Comparison of ENCODE assay signal across 29 cellular contexts in the genomic region with DNA sequence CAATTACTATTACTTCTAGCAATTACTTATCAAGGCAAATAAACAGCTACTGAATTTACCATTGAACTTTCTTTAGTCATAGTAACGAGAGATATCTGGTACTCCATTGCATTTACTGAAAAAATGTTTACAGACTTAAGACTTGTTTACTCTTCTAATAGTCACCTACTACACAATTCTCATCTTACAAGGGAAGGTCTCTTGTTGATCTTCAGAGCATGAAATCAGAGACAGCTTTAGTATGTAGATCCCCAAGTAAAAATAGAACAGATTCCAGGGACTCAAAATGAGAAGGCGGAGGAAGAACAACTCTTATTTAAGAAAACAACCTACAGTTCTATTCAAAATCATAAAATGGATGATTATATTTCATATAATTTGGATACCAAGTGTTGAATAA. TPM values are rescaled to one million over a fixed set of nuclear protein-coding genes. Genes with fewer than 3 reads are reported as not detected.
A peak's percentile ranks its signal among the peaks of the same experiment; 100 is the strongest.
DNase-seq lines count a peak whose midpoint lies in the region; ATAC-seq and TF ChIP-seq lines count a peak whose summit lies in the region.
"Had no signal": no experiment of that assay in that cellular context is flagged by ENCODE, and none has a peak within 500 bp of the region (broad histone marks: within the 10 kb centered on the region; RNA-seq: fewer than 3 reads in every experiment).

No MANE protein-coding gene starts in this region.

- H3K9ac ChIP-seq in PC-3 (ENCODE audit: low read length) (no peak overlapping the region), endodermal cell (ENCODE audit: extremely low read depth, low read length, poor library complexity, severe bottlenecking) (no peak overlapping the region)

- no peak for TF ChIP-seq POLR2A in Peyer's patch (IDR thresholded peaks at IDR 0.05)

- H3K9me3 ChIP-seq in heart right ventricle (no peaks in the 10 kb centered on the region), PC-3 (ENCODE audit: low read length) (no peaks in the 10 kb centered on the region), endodermal cell (ENCODE audit: control insufficient read depth, low read length) (no peaks in the 10 kb centered on the region), Peyer's patch (no peaks in the 10 kb centered on the region)
- H3K9me3 ChIP-seq: gastroesophageal sphincter, thoracic aorta had no signal

- no peaks in the 10 kb centered on the region for H3K27me3 ChIP-seq in heart right ventricle
- H3K27me3 ChIP-seq in PC-3 (ENCODE audit: low read length) = no peaks in the 10 kb centered on the region
- H3K27me3 ChIP-seq in endodermal cell (ENCODE audit: control insufficient read depth, insufficient read depth, low read length, poor library complexity, severe bottlenecking) = no peaks in the 10 kb centered on the region
- H3K27me3 ChIP-seq in Peyer's patch = no peaks in the 10 kb centered on the region
- H3K27me3 ChIP-seq: gastroesophageal sphincter had no signal

- no peaks in the 10 kb centered on the region for H3F3A ChIP-seq in PC-3 (ENCODE audit: low read length, unreplicated experiment)

- no peak overlapping the region for H3K4me3 Mint-ChIP-seq in endodermal cell
- H3K4me3 Mint-ChIP-seq in type B pancreatic cell = no peak overlapping the region
- H3K4me3 Mint-ChIP-seq: activated CD4-positive, alpha-beta memory T cell treated with anti-CD3 and anti-CD28 coated beads for 36 hours; activated T-helper 17 cell treated with anti-CD3 and anti-CD28 coated beads, Interleukin-2, amount 50 U/mL, for 72 hours; dendritic cell treated with granulocyte-macrophage colony-stimulating factor and Interleukin-4, amounts not matched to agents 40 ng/mL and 50 ng/mL, for 4 days; naive B cell; stimulated activated naive CD8-positive, alpha-beta T cell treated with anti-CD3 and anti-CD28 coated beads, Interleukin-15, Interleukin-2, amounts not matched to agents 100 ng/mL and 50 ng/mL, for 24 hours; T-cell had no signal

- H3K9me3 Mint-ChIP-seq in endodermal cell (no peaks in the 10 kb centered on the region), type B pancreatic cell (no peaks in the 10 kb centered on the region)
- H3K9me3 Mint-ChIP-seq: activated CD4-positive, alpha-beta memory T cell treated with anti-CD3 and anti-CD28 coated beads for 36 hours; activated T-helper 17 cell treated with anti-CD3 and anti-CD28 coated beads, Interleukin-2, amount 50 U/mL, for 72 hours; dendritic cell treated with granulocyte-macrophage colony-stimulating factor and Interleukin-4, amounts not matched to agents 40 ng/mL and 50 ng/mL, for 4 days; naive B cell; stimulated activated naive CD8-positive, alpha-beta T cell treated with anti-CD3 and anti-CD28 coated beads, Interleukin-15, Interleukin-2, amounts not matched to agents 100 ng/mL and 50 ng/mL, for 24 hours; T-cell had no signal

- H3K4me1 Mint-ChIP-seq in endodermal cell = peaks cover 11% of the 10 kb centered on the region
- peaks cover 14% of the 10 kb centered on the region for H3K4me1 Mint-ChIP-seq in type B pancreatic cell (ENCODE audit: unreplicated experiment)

- no peak overlapping the region for H3K4me3 ChIP-seq in heart right ventricle
- no peak overlapping the region for H3K4me3 ChIP-seq in PC-3 (ENCODE audit: low read length)
- peak overlapping the region; percentile 1 for H3K4me3 ChIP-seq in endodermal cell (ENCODE audit: low read length)
- H3K4me3 ChIP-seq in Peyer's patch = no peak overlapping the region
- H3K4me3 ChIP-seq: gastroesophageal sphincter, skin epidermis, thoracic aorta had no signal

- H3K27ac ChIP-seq in heart right ventricle (peak overlapping the region in 6 of 10 donors; percentile 0 to 60 (median 39)), PC-3 (ENCODE audit: low read length) (peak overlapping the region; percentile 48), endodermal cell (ENCODE audit: low read depth, low read length) (no peak overlapping the region), Peyer's patch (no peak overlapping the region)
- H3K27ac ChIP-seq: gastroesophageal sphincter, skin epidermis, thoracic aorta had no signal

- H3K27ac Mint-ChIP-seq in endodermal cell (peak overlapping the region; percentile 6), type B pancreatic cell (peak overlapping the region; percentile 39)
- H3K27ac Mint-ChIP-seq: activated CD4-positive, alpha-beta memory T cell treated with anti-CD3 and anti-CD28 coated beads for 36 hours; activated T-helper 17 cell treated with anti-CD3 and anti-CD28 coated beads, Interleukin-2, amount 50 U/mL, for 72 hours; dendritic cell treated with granulocyte-macrophage colony-stimulating factor and Interleukin-4, amounts not matched to agents 40 ng/mL and 50 ng/mL, for 4 days; stimulated activated naive CD8-positive, alpha-beta T cell treated with anti-CD3 and anti-CD28 coated beads, Interleukin-15, Interleukin-2, amounts not matched to agents 100 ng/mL and 50 ng/mL, for 24 hours; T-cell had no signal

- no peaks in the 10 kb centered on the region for H3K36me3 ChIP-seq in heart right ventricle
- H3K36me3 ChIP-seq in PC-3 (ENCODE audit: low read depth, low read length) = no peaks in the 10 kb centered on the region
- peaks cover 22% of the 10 kb centered on the region for H3K36me3 ChIP-seq in endodermal cell (ENCODE audit: control insufficient read depth, insufficient read depth, low read length)
- no peaks in the 10 kb centered on the region for H3K36me3 ChIP-seq in Peyer's patch
- H3K36me3 ChIP-seq: gastroesophageal sphincter, thoracic aorta had no signal

- ATAC-seq in heart right ventricle = peak in 1 of 8 donors; percentile 50
- no peak for ATAC-seq in Right ventricle myocardium inferior
- ATAC-seq in PC-3 = peak; percentile 76
- ATAC-seq in GM18502 (IDR thresholded peaks at IDR 0.05; ENCODE audit: poor library complexity, unreplicated experiment) = no peak
- ATAC-seq: activated T-helper 17 cell treated with anti-CD3 and anti-CD28 coated beads, Interleukin-2, amount 50 U/mL, for 72 hours; gastroesophageal sphincter; left lobe of liver; T-cell had no signal

- CTCF ChIA-PET in PC-3 (lab: Charles Lee) = no interaction called here

- peaks cover 96% of the 10 kb centered on the region for H3K79me2 ChIP-seq in PC-3 (ENCODE audit: low read length)

- DNase-seq in heart right ventricle = no peak
- DNase-seq in Right ventricle myocardium inferior (ENCODE audit: missing footprints) = no peak
- DNase-seq in PC-3 = peak; percentile 49
- no peak for DNase-seq in endodermal cell
- no peak for DNase-seq in type B pancreatic cell (ENCODE audit: extremely low spot score, unreplicated experiment)
- no peak for DNase-seq in NCI-H1417 treated with DMSO at 0.1 percent for 48 hours (lab: John Stamatoyannopoulos, UW)
- DNase-seq in Peyer's patch = no peak
- DNase-seq: activated CD4-positive, alpha-beta memory T cell treated with anti-CD3 and anti-CD28 coated beads for 36 hours; activated naive CD4-positive, alpha-beta T cell treated with anti-CD3 and anti-CD28 coated beads, Interleukin-2, amount 50 U/mL, for 16 hours; GF-D8; KBM-7; mesendoderm; MM.1S; naive B cell; NCI-H1436 treated with DMSO at 0.1 percent for 48 hours; NCI-H2107; NCI-H446 treated with DMSO at 0.1 percent for 48 hours; NCI-H82; occipital lobe; SHP77 treated with DMSO at 0.1 percent for 48 hours; T-cell had no signal

- WGBS in heart right ventricle, 2 donors = 45 to 60% methylated on average over 2 of the region's 2 CpGs
- 100% methylated on average over 1 to 2 of the region's 2 CpGs for WGBS in endodermal cell (ENCODE audit: insufficient coverage in 1 of 2, insufficient read length in 1 of 2), 2 experiments

- H4K20me1 ChIP-seq in PC-3 (ENCODE audit: low read length) = peaks cover 38% of the 10 kb centered on the region

- peaks cover 7% of the 10 kb centered on the region for H3K36me3 Mint-ChIP-seq in endodermal cell (ENCODE audit: low read depth)
- no peaks in the 10 kb centered on the region for H3K36me3 Mint-ChIP-seq in type B pancreatic cell
- H3K36me3 Mint-ChIP-seq: activated CD4-positive, alpha-beta memory T cell treated with anti-CD3 and anti-CD28 coated beads for 36 hours; naive B cell; T-cell had no signal

- no peak for TF ChIP-seq CTCF in heart right ventricle (IDR thresholded peaks at IDR 0.05)
- TF ChIP-seq CTCF in PC-3 (conservative IDR thresholded peaks at IDR 0.05; ENCODE audit: low read depth, low read length) = no peak
- TF ChIP-seq CTCF in endodermal cell (conservative IDR thresholded peaks at IDR 0.05) = no peak
- TF ChIP-seq CTCF in type B pancreatic cell (conservative IDR thresholded peaks at IDR 0.05) = no peak
- TF ChIP-seq CTCF in Peyer's patch (IDR thresholded peaks at IDR 0.05) = no peak

- POLR2A ChIA-PET in PC-3 (lab: Charles Lee; ENCODE audit: unreplicated experiment) = no interaction called here

- H3K9me2 ChIP-seq in PC-3 (replicated peaks; ENCODE audit: low read length) = no peaks in the 10 kb centered on the region

- BruUV-seq in PC-3 (replicated peaks; lab: Mats Ljungman, UMichigan) = no TSS peak

- peak overlapping the region; percentile 23 for H3K4me2 ChIP-seq in PC-3 (ENCODE audit: low read length)

- intact Hi-C loops in heart right ventricle (cut with DNase I) = no loop called here
- intact Hi-C loops in Right ventricle myocardium inferior (cut with DNase I) = no loop called here
- intact Hi-C loops in PC-3 (cut with micrococcal nuclease) = no loop called here

- peaks cover 0 to 70% (median 53%) of the 10 kb centered on the region in 9 donors for H3K4me1 ChIP-seq in heart right ventricle
- H3K4me1 ChIP-seq in PC-3 (ENCODE audit: insufficient read depth, low read length) = peaks cover 18% of the 10 kb centered on the region
- peaks cover 5% of the 10 kb centered on the region for H3K4me1 ChIP-seq in endodermal cell (ENCODE audit: control insufficient read depth, insufficient read depth, low read length)
- H3K4me1 ChIP-seq in Peyer's patch = peaks cover 0 to 10% (median 4%) of the 10 kb centered on the region in 4 donors

- H3K27me3 Mint-ChIP-seq in endodermal cell (ENCODE audit: insufficient read depth) (no peaks in the 10 kb centered on the region), type B pancreatic cell (no peaks in the 10 kb centered on the region)
- H3K27me3 Mint-ChIP-seq: activated CD4-positive, alpha-beta memory T cell treated with anti-CD3 and anti-CD28 coated beads for 36 hours; activated T-helper 17 cell treated with anti-CD3 and anti-CD28 coated beads, Interleukin-2, amount 50 U/mL, for 72 hours; dendritic cell treated with granulocyte-macrophage colony-stimulating factor and Interleukin-4, amounts not matched to agents 40 ng/mL and 50 ng/mL, for 4 days; naive B cell; stimulated activated naive CD8-positive, alpha-beta T cell treated with anti-CD3 and anti-CD28 coated beads, Interleukin-15, Interleukin-2, amounts not matched to agents 100 ng/mL and 50 ng/mL, for 24 hours; T-cell had no signal

- H2AFZ ChIP-seq in PC-3 (ENCODE audit: low read length) = no peak overlapping the region

RNA-seq across cellular contexts. Expression of gene UBE2G1, which starts 20.9 kb away (rescaled TPM):
- total RNA-seq in heart right ventricle (100 to 1,000 TPM in 6 of 10 donors, 10 to 100 TPM in 4; 82.1 to 119 (median 104) TPM), Right ventricle myocardium inferior (106 TPM), PC-3 (2014; rRNA removed) (35.8 and 46.8 TPM in 2 replicates), endodermal cell (100 to 1,000 TPM in 1 of 2 donors, 10 to 100 TPM in 1; 85.5 to 104 TPM), type B pancreatic cell (ENCODE audit: low replicate concordance) (77.7 and 102 TPM in 2 replicates), Peyer's patch (10 to 100 TPM; 26.4 to 54.1 (median 35.7) TPM)
- 10 to 100 TPM; 14.9 to 41.1 TPM for polyA plus RNA-seq in heart right ventricle
- 79.2 TPM for polyA plus RNA-seq in endodermal cell (2013, experiment 1 of 2)
- polyA plus RNA-seq in endodermal cell (2013, experiment 2 of 2) = 71.8 TPM

Comparison
In these comparisons a context has a peak if more than half of its experiments do, and no peak if none do; other contexts are left out.
1. H3K27ac ChIP-seq: peak in heart right ventricle (6 of 10) and PC-3 (single experiment); none in endodermal cell (single experiment) and Peyer's patch (0 of 4).